In the genomic region with DNA sequence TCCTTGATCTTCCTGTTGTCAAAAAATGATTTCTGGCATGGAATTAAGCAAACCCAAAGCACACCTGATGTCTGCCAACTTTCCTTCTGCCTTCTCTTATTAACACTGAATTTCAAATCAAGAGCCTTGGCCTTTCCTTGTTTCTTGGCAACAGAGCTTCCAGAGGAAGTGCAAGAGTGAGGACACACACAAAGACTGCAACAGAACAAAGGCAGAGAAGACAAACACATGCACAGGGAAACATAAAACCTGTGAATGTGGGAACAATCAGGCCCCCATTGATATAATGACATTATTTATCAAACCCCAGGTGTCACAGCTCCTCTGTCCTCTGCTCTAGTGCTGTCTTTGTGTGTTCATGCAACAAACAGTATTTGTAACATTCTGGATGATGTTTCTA, we compare ENCODE assay signal across 18 cellular contexts.
A peak's percentile ranks its signal among the peaks of the same experiment; 100 is the strongest.
DNase-seq lines count a peak whose midpoint lies in the region; ATAC-seq, FAIRE-seq and TF ChIP-seq lines count a peak whose summit lies in the region.
"Had no signal": no experiment of that assay in that cellular context is flagged by ENCODE, and none has a peak within 500 bp of the region (broad histone marks: within the 10 kb centered on the region; RNA-seq: fewer than 3 reads in every experiment).

No MANE protein-coding gene starts in this region.

- TF ChIP-seq CTCF in left ventricle myocardium inferior (IDR thresholded peaks at IDR 0.05; ENCODE audit: borderline replicate concordance) (no peak), H1 (IDR thresholded peaks at IDR 0.05; ENCODE audit: control extremely low read depth in 1 of 3, insufficient read depth in 1 of 3, low read depth in 1 of 3, low read length in 3 of 3) (no peak), Caco-2 (IDR thresholded peaks at IDR 0.05; ENCODE audit: insufficient read depth in 1 of 2, low read depth in 1 of 2, low read length in 1 of 2, severe bottlenecking in 1 of 2, unreplicated experiment in 1 of 2) (no peak), type B pancreatic cell (conservative IDR thresholded peaks at IDR 0.05) (no peak)

- no peak for TF ChIP-seq POLR2A in H1 (IDR thresholded peaks at IDR 0.05; ENCODE audit: control extremely low read depth in 1 of 2, low read depth in 2 of 2, low read length in 2 of 2)

- H2BK5ac ChIP-seq in H1 (ENCODE audit: low read depth, low read length): no peak overlapping the region

- peak overlapping the region; percentile 35; the same call in 1 of the 2 replicates for H2AFZ ChIP-seq in H1 (ENCODE audit: low read length)

- BruUV-seq in Caco-2 (replicated peaks; lab: Mats Ljungman, UMichigan): no TSS peak

- no peak overlapping the region for H2BK120ac ChIP-seq in H1 (replicated peaks; ENCODE audit: low read depth, low read length)

- H3K4ac ChIP-seq in H1 (replicated peaks; ENCODE audit: insufficient read length, low read depth, low read length): no peak overlapping the region

- H3K27ac ChIP-seq in left ventricle myocardium inferior (replicated peaks): peak overlapping the region; percentile 28
- H3K27ac ChIP-seq in H1 (ENCODE audit: low read depth, low read length): no peak overlapping the region
- H3K27ac ChIP-seq: BLaER1, upper lobe of right lung had no signal

- POLR2A ChIA-PET in H1 (lab: Charles Lee; ENCODE audit: partially characterized antibody): interaction anchor here (0.8 kb wide), 1 partner anchor 74 kb away, joined by 3 read pairs; no protein-coding TSS in a partner anchor
- POLR2A ChIA-PET in Caco-2 (lab: Charles Lee): no interaction called here

- H3K4me3 Mint-ChIP-seq in Caco-2 (ENCODE audit: unreplicated experiment): no peak overlapping the region
- H3K4me3 Mint-ChIP-seq in type B pancreatic cell: no peak overlapping the region
- H3K4me3 Mint-ChIP-seq: mesothelial cell of epicardium, nephron had no signal

- DNase-seq in left ventricle myocardium inferior (no peak), Right ventricle myocardium superior (no peak), NCI-H345 (lab: John Stamatoyannopoulos, UW) (peak; percentile 75), H1 (ENCODE audit: low read depth in 1 of 2, low spot score in 2 of 2) (no peak), HCEC 1CT (no peak), Caco-2 (no peak), type B pancreatic cell (ENCODE audit: extremely low spot score, unreplicated experiment) (no peak)
- no peak for DNase-seq in activated CD4-positive, alpha-beta T cell treated with anti-CD3 and anti-CD28 coated beads, Interleukin-2, amount 50 U/mL, for 1 hour
- DNase-seq: activated CD4-positive, alpha-beta T cell treated with anti-CD3 and anti-CD28 coated beads for 48 hours; NCI-H2171 treated with DMSO at 0.1 percent for 48 hours; NK-92 treated with Interleukin-12 subunit alpha and Interleukin-12 subunit beta, amount 100 ng/mL, for 24 hours; stimulated activated CD4-positive, alpha-beta T cell treated with anti-CD3 and anti-CD28 coated beads, Interleukin-4, amount 100 ng/mL, for 4 hours; upper lobe of right lung had no signal

- no peak for TF ChIP-seq EP300 in H1 (IDR thresholded peaks at IDR 0.05; ENCODE audit: borderline replicate concordance in 1 of 2, low read depth in 2 of 2, low read length in 2 of 2)

- H3K23ac ChIP-seq in H1 (ENCODE audit: insufficient read length): no peak overlapping the region

- H3K56ac ChIP-seq in H1 (replicated peaks; ENCODE audit: insufficient read length, low read depth, low read length): no peak overlapping the region

- H3K27me3 ChIP-seq in left ventricle myocardium inferior (ENCODE audit: low read depth) (no peaks in the 10 kb centered on the region), H1 (replicated peaks in 1 of 4; ENCODE audit: control insufficient read depth in 3 of 4, extremely low read depth in 1 of 4, insufficient read depth in 3 of 4, low read length in 3 of 4) (no peaks in the 10 kb centered on the region), Caco-2 (replicated peaks; ENCODE audit: control insufficient read depth, insufficient read depth, low read length) (no peaks in the 10 kb centered on the region)
- H3K27me3 ChIP-seq: BLaER1, upper lobe of right lung had no signal

- no peak overlapping the region for H4K91ac ChIP-seq in H1 (replicated peaks; ENCODE audit: insufficient read length, low read length)

- intact Hi-C loops in left ventricle myocardium inferior (cut with micrococcal nuclease) (no loop called here), Right ventricle myocardium superior (cut with DNase I) (no loop called here), Caco-2 (cut with micrococcal nuclease; ENCODE audit: unreplicated experiment) (no loop called here)

- CTCF ChIA-PET in H1 (lab: Charles Lee; ENCODE audit: partially characterized antibody): interaction anchor here (0.6 to 2.1 kb wide), 5 partner anchors 67 to 94 kb away, joined by 3 to 10 read pairs (median 4); a partner anchor contains a TSS
- CTCF ChIA-PET in Caco-2 (lab: Charles Lee): no interaction called here

- H2BK12ac ChIP-seq in H1 (ENCODE audit: low read depth, low read length): no peak overlapping the region

- peaks cover 30% of the 10 kb centered on the region for H3K9me3 Mint-ChIP-seq in Caco-2 (ENCODE audit: unreplicated experiment)
- peaks cover 5% of the 10 kb centered on the region for H3K9me3 Mint-ChIP-seq in type B pancreatic cell

- H3K9me3 ChIP-seq in left ventricle myocardium inferior (replicated peaks) (no peaks in the 10 kb centered on the region), H1 (ENCODE audit: insufficient read depth in 2 of 2, low read depth in 1 of 2, low read length in 1 of 2) (no peaks in the 10 kb centered on the region), Caco-2 (no peaks in the 10 kb centered on the region)
- H3K9me3 ChIP-seq: upper lobe of right lung had no signal

- TF ChIP-seq RAD21 in H1 (IDR thresholded peaks at IDR 0.05 in 1 of 2, conservative IDR thresholded peaks at IDR 0.05 in 1 of 2; ENCODE audit: low read depth in 2 of 2, low read length in 2 of 2): no peak

- H3K27me3 Mint-ChIP-seq in Caco-2 (ENCODE audit: insufficient read depth, unreplicated experiment): no peaks in the 10 kb centered on the region
- no peaks in the 10 kb centered on the region for H3K27me3 Mint-ChIP-seq in type B pancreatic cell

- no peak for ATAC-seq in Right ventricle myocardium superior (ENCODE audit: poor library complexity)
- ATAC-seq: GM12878, upper lobe of right lung had no signal

- H3K14ac ChIP-seq in H1 (ENCODE audit: insufficient read length): no peak overlapping the region

- no peak overlapping the region for H3K4me2 ChIP-seq in H1 (ENCODE audit: insufficient read depth in 1 of 2, low read depth in 2 of 2, low read length in 2 of 2)
- H3K4me2 ChIP-seq: BLaER1 had no signal

- no peaks in the 10 kb centered on the region for H3K23me2 ChIP-seq in H1 (ENCODE audit: low read depth, low read length)

- H3K4me1 Mint-ChIP-seq in Caco-2 (ENCODE audit: low read depth, unreplicated experiment) (peaks cover 6% of the 10 kb centered on the region), type B pancreatic cell (ENCODE audit: unreplicated experiment) (peaks cover 5% of the 10 kb centered on the region)
- H3K4me1 Mint-ChIP-seq: mesothelial cell of epicardium, nephron had no signal

- no peak overlapping the region for H4K8ac ChIP-seq in H1 (ENCODE audit: extremely low read depth, insufficient read depth, low read length)

- no peaks in the 10 kb centered on the region for H4K20me1 ChIP-seq in H1 (replicated peaks in 1 of 2; ENCODE audit: control insufficient read depth in 1 of 2, insufficient read depth in 2 of 2, low read length in 2 of 2)
- H4K20me1 ChIP-seq: BLaER1 had no signal

- H2AK5ac ChIP-seq in H1 (ENCODE audit: low read depth, low read length): no peak overlapping the region

- H3K4me1 ChIP-seq in left ventricle myocardium inferior (peaks cover 15% of the 10 kb centered on the region), H1 (replicated peaks in 1 of 4; ENCODE audit: control insufficient read depth in 3 of 4, insufficient read depth in 4 of 4, low read length in 3 of 4) (peaks cover 0 to 3% (median 0%) of the 10 kb centered on the region in 4 experiments; a peak in 1 of 7 replicates), Caco-2 (peaks cover 4% of the 10 kb centered on the region; the same call in 1 of the 2 replicates)
- H3K4me1 ChIP-seq: BLaER1, upper lobe of right lung had no signal

- H4K5ac ChIP-seq in H1 (ENCODE audit: insufficient read length, low read depth, low read length): no peak overlapping the region

- no peak overlapping the region for H3K18ac ChIP-seq in H1 (ENCODE audit: extremely low read depth, low read length)

- peaks cover 6% of the 10 kb centered on the region for H3K36me3 Mint-ChIP-seq in Caco-2 (ENCODE audit: insufficient read depth, unreplicated experiment)
- H3K36me3 Mint-ChIP-seq in type B pancreatic cell: no peaks in the 10 kb centered on the region
- H3K36me3 Mint-ChIP-seq: mesothelial cell of epicardium had no signal

- H3K4me3 ChIP-seq in left ventricle myocardium inferior: no peak overlapping the region
- H3K4me3 ChIP-seq in H1 (ENCODE audit: extremely low read depth in 1 of 4, insufficient read depth in 2 of 4, low read depth in 3 of 4, low read length in 4 of 4): no peak overlapping the region
- no peak overlapping the region for H3K4me3 ChIP-seq in Caco-2 (ENCODE audit: low read depth, low read length)
- H3K4me3 ChIP-seq: BLaER1, GM12878, upper lobe of right lung had no signal

- H2BK20ac ChIP-seq in H1 (ENCODE audit: low read length): no peak overlapping the region

- no peaks in the 10 kb centered on the region for H3K79me2 ChIP-seq in H1 (ENCODE audit: control insufficient read depth in 1 of 2, insufficient read depth in 2 of 2, low read length in 2 of 2)

- H3K27ac Mint-ChIP-seq in Caco-2 (ENCODE audit: unreplicated experiment) (no peak overlapping the region), type B pancreatic cell (no peak overlapping the region)
- H3K27ac Mint-ChIP-seq: mesothelial cell of epicardium, nephron had no signal

- H2BK15ac ChIP-seq in H1 (ENCODE audit: low read length): no peak overlapping the region

- no peak overlapping the region for H3K9ac ChIP-seq in H1 (replicated peaks in 1 of 4; ENCODE audit: extremely low read depth in 1 of 4, low read depth in 3 of 4, low read length in 3 of 4)
- H3K9ac ChIP-seq: BLaER1 had no signal

- H3K36me3 ChIP-seq in left ventricle myocardium inferior (no peaks in the 10 kb centered on the region), H1 (ENCODE audit: control insufficient read depth in 2 of 4, insufficient read depth in 4 of 4, low read length in 3 of 4) (no peaks in the 10 kb centered on the region), Caco-2 (ENCODE audit: control insufficient read depth, insufficient read depth, low read length) (no peaks in the 10 kb centered on the region)
- H3K36me3 ChIP-seq: BLaER1, upper lobe of right lung had no signal

- no peaks in the 10 kb centered on the region for H3K79me1 ChIP-seq in H1 (ENCODE audit: low read depth, low read length)

- no peak for FAIRE-seq in H1 (lab: Jason Lieb, UNC)
- FAIRE-seq: A204.1 had no signal

TF ChIP-seq in H1, 55 proteins besides CTCF, POLR2A, EP300 and RAD21:
- TF ChIP-seq TAF7 (optimal IDR thresholded peaks at IDR 0.05; ENCODE audit: borderline replicate concordance, low read depth, low read length) (no peak), SP4 (IDR thresholded peaks at IDR 0.05; ENCODE audit: low read length) (no peak), SIX5 (IDR thresholded peaks at IDR 0.05; ENCODE audit: low read depth, low read length) (no peak), CBX5 (IDR thresholded peaks at IDR 0.05; ENCODE audit: low read depth, low read length) (no peak), BACH1 (IDR thresholded peaks at IDR 0.05; ENCODE audit: low read length) (no peak)
